Comparison of ENCODE assay signal across 17 cellular contexts in genomic region chr9:132745911-132746709, GRCh38.
"Had no signal": no experiment of that assay in that cellular context is flagged by ENCODE, and none has a peak within 500 bp of the region (broad histone marks: within the 10 kb centered on the region; RNA-seq: fewer than 3 reads in every experiment).

No MANE protein-coding gene starts in this region.

- H3K9me3 ChIP-seq: colonic mucosa, esophagus muscularis mucosa, tibial artery, vagina had no signal

- H3K4me1 ChIP-seq: colonic mucosa, tibial artery, vagina had no signal

- ATAC-seq: stimulated activated effector memory CD8-positive, alpha-beta T cell treated with anti-CD3 and anti-CD28 coated beads, Interleukin-12 subunit alpha, Interleukin-12 subunit beta, amount 100 ng/mL, for 72 hours had no signal

- DNase-seq: activated CD4-positive, CD25-positive, alpha-beta regulatory T cell treated with anti-CD3 and anti-CD28 coated beads, Interleukin-2, amount 50 U/mL, for 72 hours; activated effector memory CD4-positive, alpha-beta T cell treated with Interleukin-2 at 50 U/mL for 16 hours; activated naive CD4-positive, alpha-beta T cell treated with anti-CD3 and anti-CD28 coated beads, Interleukin-2, amount 50 U/mL, for 16 hours; activated T-cell treated with anti-CD3 and anti-CD28 coated beads, Interleukin-2, amount 50 U/mL, for 24 hours; caudate nucleus; colonic mucosa; hippocampal formation; kidney glomerular epithelial cell; left ventricle myocardium superior; stimulated activated CD4-positive, alpha-beta T cell treated with anti-CD3 and anti-CD28 coated beads, Interleukin-12 subunit alpha, Interleukin-12 subunit beta, amount 100 ng/mL, for 4 hours; stimulated activated CD4-positive, alpha-beta T cell treated with anti-CD3 and anti-CD28 coated beads, Interleukin-2, amount 100 ng/mL, for 24 hours; tibial artery had no signal

- H3K27ac ChIP-seq: colonic mucosa, esophagus muscularis mucosa, tibial artery, vagina had no signal

- H3K36me3 ChIP-seq: colonic mucosa, esophagus muscularis mucosa, tibial artery, vagina had no signal

- H3K9me3 Mint-ChIP-seq: activated T-cell treated with anti-CD3 and anti-CD28 coated beads, Interleukin-2, amount 50 U/mL, for 24 hours; memory B cell; natural killer cell treated with Interleukin-12 subunit alpha and Interleukin-12 subunit beta and Interleukin-15 and Interleukin-18, amount 100 ng/mL, for 72 hours; stimulated activated effector memory CD8-positive, alpha-beta T cell treated with anti-CD3 and anti-CD28 coated beads, Interleukin-12 subunit alpha, Interleukin-12 subunit beta, amount 100 ng/mL, for 72 hours had no signal

- H3K4me1 Mint-ChIP-seq: stimulated activated effector memory CD8-positive, alpha-beta T cell treated with anti-CD3 and anti-CD28 coated beads, Interleukin-12 subunit alpha, Interleukin-12 subunit beta, amount 100 ng/mL, for 72 hours had no signal

- H3K27me3 ChIP-seq: vagina had no signal

- H3K4me3 ChIP-seq: colonic mucosa, tibial artery, vagina had no signal

- H3K36me3 Mint-ChIP-seq: memory B cell; natural killer cell treated with Interleukin-12 subunit alpha and Interleukin-12 subunit beta and Interleukin-15 and Interleukin-18, amount 100 ng/mL, for 72 hours; stimulated activated effector memory CD8-positive, alpha-beta T cell treated with anti-CD3 and anti-CD28 coated beads, Interleukin-12 subunit alpha, Interleukin-12 subunit beta, amount 100 ng/mL, for 72 hours had no signal

- H3K27ac Mint-ChIP-seq: activated T-cell treated with anti-CD3 and anti-CD28 coated beads, Interleukin-2, amount 50 U/mL, for 24 hours; memory B cell; natural killer cell treated with Interleukin-12 subunit alpha and Interleukin-12 subunit beta and Interleukin-15 and Interleukin-18, amount 100 ng/mL, for 72 hours; stimulated activated effector memory CD8-positive, alpha-beta T cell treated with anti-CD3 and anti-CD28 coated beads, Interleukin-12 subunit alpha, Interleukin-12 subunit beta, amount 100 ng/mL, for 72 hours had no signal

- H3K4me3 Mint-ChIP-seq: activated T-cell treated with anti-CD3 and anti-CD28 coated beads, Interleukin-2, amount 50 U/mL, for 24 hours; memory B cell; natural killer cell treated with Interleukin-12 subunit alpha and Interleukin-12 subunit beta and Interleukin-15 and Interleukin-18, amount 100 ng/mL, for 72 hours; stimulated activated effector memory CD8-positive, alpha-beta T cell treated with anti-CD3 and anti-CD28 coated beads, Interleukin-12 subunit alpha, Interleukin-12 subunit beta, amount 100 ng/mL, for 72 hours had no signal
